1 cellular context compared by ENCODE assay signal in the genomic region with DNA sequence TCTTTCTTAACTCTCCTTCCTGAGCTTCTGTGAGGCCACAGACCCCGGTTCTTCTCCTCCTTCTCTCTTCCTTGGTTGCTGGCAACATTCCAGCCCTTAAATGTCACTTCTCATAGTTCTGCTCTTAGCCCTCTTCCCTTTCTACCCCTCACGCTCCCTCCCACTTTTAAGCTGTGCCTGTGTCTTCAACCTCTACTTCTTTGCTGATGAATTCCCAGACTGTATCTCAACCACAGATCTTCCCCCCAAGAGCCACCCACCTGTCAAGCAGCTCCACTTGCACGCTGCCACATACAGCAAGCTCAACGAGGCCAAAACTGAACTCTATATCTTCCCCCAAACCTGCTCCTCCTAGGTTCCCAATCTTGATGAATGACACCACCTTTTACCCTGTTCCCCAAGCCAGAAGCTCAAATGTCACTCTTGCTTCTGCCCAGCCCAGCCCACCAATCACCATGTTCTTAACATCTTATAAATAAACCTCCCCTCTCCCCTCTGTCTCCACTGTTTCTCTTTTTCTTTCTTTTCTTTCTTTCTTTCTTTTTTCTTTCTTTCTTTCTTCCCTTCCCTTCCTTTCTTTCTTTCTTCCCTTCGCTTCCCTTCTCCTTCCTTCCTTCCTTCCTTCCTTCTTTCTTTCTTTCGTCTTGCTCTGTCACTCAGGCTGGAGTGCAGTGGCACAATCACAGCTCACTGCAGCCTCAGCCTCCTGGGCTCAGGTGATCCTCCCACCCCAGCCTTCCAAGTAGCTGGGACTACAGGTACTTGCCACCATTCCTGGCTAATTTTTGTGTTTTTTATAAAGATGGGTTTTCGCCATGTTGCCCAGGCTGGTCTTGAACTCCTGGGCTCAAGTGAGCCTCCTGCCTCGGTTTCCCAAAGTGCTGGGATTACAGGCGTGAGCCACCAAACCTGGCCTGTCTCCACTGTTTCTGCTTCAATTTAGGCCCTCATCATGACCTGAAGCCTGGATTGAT.
TF ChIP-seq lines count a peak whose summit lies in the region.

No MANE protein-coding gene starts in this region.

TF ChIP-seq in K562, 482 proteins besides CTCF, POLR2A, EP300 and RAD21 (continued from another document and continues in another):
- peak; percentile 48; the same call in 1 of the 2 replicates for TF ChIP-seq MIER1 (IDR thresholded peaks at IDR 0.05; ENCODE audit: low read depth)
- TF ChIP-seq, protein P1, sequence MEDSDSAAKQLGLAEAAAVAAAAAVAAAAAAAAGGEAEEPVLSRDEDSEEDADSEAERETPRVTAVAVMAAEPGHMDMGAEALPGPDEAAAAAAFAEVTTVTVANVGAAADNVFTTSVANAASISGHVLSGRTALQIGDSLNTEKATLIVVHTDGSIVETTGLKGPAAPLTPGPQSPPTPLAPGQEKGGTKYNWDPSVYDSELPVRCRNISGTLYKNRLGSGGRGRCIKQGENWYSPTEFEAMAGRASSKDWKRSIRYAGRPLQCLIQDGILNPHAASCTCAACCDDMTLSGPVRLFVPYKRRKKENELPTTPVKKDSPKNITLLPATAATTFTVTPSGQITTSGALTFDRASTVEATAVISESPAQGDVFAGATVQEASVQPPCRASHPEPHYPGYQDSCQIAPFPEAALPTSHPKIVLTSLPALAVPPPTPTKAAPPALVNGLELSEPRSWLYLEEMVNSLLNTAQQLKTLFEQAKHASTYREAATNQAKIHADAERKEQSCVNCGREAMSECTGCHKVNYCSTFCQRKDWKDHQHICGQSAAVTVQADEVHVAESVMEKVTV (CRISPR knock-in tag; IDR thresholded peaks at IDR 0.05): no peak
- TF ChIP-seq CBX5 (IDR thresholded peaks at IDR 0.05; ENCODE audit: borderline replicate concordance, low read depth): no peak
- TF ChIP-seq GTF2A2 (tag; IDR thresholded peaks at IDR 0.05): no peak
- TF ChIP-seq KAT2B (IDR thresholded peaks at IDR 0.05; ENCODE audit: low read depth, low read length): no peak
- TF ChIP-seq NELFE (IDR thresholded peaks at IDR 0.05; ENCODE audit: insufficient read depth, insufficient read length): no peak
- no peak for TF ChIP-seq ZNF436 (CRISPR knock-in tag; IDR thresholded peaks at IDR 0.05)
- peak; percentile 74 for TF ChIP-seq EGR1 (conservative IDR thresholded peaks at IDR 0.05)
- no peak for TF ChIP-seq ZNF780A (CRISPR knock-in tag; IDR thresholded peaks at IDR 0.05)
- TF ChIP-seq STAG1 (CRISPR knock-in tag; IDR thresholded peaks at IDR 0.05; ENCODE audit: borderline replicate concordance): no peak
- peak; percentile 53 to 62 for TF ChIP-seq NRF1 (conservative IDR thresholded peaks at IDR 0.05 in 1 of 2, IDR thresholded peaks at IDR 0.05 in 1 of 2)
- TF ChIP-seq, protein P2, sequence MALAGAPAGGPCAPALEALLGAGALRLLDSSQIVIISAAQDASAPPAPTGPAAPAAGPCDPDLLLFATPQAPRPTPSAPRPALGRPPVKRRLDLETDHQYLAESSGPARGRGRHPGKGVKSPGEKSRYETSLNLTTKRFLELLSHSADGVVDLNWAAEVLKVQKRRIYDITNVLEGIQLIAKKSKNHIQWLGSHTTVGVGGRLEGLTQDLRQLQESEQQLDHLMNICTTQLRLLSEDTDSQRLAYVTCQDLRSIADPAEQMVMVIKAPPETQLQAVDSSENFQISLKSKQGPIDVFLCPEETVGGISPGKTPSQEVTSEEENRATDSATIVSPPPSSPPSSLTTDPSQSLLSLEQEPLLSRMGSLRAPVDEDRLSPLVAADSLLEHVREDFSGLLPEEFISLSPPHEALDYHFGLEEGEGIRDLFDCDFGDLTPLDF (CRISPR knock-in tag; IDR thresholded peaks at IDR 0.05): no peak
- TF ChIP-seq SREBF1 (IDR thresholded peaks at IDR 0.05; ENCODE audit: borderline replicate concordance, low read depth, low read length): no peak
- TF ChIP-seq, protein P3, sequence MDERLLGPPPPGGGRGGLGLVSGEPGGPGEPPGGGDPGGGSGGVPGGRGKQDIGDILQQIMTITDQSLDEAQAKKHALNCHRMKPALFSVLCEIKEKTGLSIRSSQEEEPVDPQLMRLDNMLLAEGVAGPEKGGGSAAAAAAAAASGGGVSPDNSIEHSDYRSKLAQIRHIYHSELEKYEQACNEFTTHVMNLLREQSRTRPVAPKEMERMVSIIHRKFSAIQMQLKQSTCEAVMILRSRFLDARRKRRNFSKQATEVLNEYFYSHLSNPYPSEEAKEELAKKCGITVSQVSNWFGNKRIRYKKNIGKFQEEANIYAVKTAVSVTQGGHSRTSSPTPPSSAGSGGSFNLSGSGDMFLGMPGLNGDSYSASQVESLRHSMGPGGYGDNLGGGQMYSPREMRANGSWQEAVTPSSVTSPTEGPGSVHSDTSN (CRISPR knock-in tag; IDR thresholded peaks at IDR 0.05; ENCODE audit: low read depth): no peak
- TF ChIP-seq, protein P3 (tag; conservative IDR thresholded peaks at IDR 0.05; ENCODE audit: low read depth): peak; percentile 90
- TF ChIP-seq, protein P4, sequence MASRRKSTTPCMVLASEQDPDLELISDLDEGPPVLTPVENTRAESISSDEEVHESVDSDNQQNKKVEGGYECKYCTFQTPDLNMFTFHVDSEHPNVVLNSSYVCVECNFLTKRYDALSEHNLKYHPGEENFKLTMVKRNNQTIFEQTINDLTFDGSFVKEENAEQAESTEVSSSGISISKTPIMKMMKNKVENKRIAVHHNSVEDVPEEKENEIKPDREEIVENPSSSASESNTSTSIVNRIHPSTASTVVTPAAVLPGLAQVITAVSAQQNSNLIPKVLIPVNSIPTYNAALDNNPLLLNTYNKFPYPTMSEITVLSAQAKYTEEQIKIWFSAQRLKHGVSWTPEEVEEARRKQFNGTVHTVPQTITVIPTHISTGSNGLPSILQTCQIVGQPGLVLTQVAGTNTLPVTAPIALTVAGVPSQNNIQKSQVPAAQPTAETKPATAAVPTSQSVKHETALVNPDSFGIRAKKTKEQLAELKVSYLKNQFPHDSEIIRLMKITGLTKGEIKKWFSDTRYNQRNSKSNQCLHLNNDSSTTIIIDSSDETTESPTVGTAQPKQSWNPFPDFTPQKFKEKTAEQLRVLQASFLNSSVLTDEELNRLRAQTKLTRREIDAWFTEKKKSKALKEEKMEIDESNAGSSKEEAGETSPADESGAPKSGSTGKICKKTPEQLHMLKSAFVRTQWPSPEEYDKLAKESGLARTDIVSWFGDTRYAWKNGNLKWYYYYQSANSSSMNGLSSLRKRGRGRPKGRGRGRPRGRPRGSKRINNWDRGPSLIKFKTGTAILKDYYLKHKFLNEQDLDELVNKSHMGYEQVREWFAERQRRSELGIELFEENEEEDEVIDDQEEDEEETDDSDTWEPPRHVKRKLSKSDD (conservative IDR thresholded peaks at IDR 0.05; ENCODE audit: low read length): no peak
- TF ChIP-seq ZNF146 (CRISPR knock-in tag; IDR thresholded peaks at IDR 0.05; ENCODE audit: unreplicated experiment): no peak
- no peak for TF ChIP-seq ELF2 (CRISPR knock-in tag; IDR thresholded peaks at IDR 0.05)
- TF ChIP-seq, protein P5, sequence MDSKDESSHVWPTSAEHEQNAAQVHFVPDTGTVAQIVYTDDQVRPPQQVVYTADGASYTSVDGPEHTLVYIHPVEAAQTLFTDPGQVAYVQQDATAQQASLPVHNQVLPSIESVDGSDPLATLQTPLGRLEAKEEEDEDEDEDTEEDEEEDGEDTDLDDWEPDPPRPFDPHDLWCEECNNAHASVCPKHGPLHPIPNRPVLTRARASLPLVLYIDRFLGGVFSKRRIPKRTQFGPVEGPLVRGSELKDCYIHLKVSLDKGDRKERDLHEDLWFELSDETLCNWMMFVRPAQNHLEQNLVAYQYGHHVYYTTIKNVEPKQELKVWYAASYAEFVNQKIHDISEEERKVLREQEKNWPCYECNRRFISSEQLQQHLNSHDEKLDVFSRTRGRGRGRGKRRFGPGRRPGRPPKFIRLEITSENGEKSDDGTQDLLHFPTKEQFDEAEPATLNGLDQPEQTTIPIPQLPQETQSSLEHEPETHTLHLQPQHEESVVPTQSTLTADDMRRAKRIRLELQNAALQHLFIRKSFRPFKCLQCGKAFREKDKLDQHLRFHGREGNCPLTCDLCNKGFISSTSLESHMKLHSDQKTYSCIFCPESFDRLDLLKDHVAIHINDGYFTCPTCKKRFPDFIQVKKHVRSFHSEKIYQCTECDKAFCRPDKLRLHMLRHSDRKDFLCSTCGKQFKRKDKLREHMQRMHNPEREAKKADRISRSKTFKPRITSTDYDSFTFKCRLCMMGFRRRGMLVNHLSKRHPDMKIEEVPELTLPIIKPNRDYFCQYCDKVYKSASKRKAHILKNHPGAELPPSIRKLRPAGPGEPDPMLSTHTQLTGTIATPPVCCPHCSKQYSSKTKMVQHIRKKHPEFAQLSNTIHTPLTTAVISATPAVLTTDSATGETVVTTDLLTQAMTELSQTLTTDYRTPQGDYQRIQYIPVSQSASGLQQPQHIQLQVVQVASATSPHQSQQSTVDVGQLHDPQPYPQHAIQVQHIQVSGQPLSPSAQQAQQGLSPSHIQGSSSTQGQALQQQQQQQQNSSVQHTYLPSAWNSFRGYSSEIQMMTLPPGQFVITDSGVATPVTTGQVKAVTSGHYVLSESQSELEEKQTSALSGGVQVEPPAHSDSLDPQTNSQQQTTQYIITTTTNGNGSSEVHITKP (IDR thresholded peaks at IDR 0.05; ENCODE audit: partially characterized antibody): peak; percentile 66
- peak; percentile 57; the same call in 1 of the 2 replicates for TF ChIP-seq PTRF (tag; IDR thresholded peaks at IDR 0.05)
- peak; percentile 54 for TF ChIP-seq CXXC5 (CRISPR knock-in tag; IDR thresholded peaks at IDR 0.05)
- TF ChIP-seq PRMT5 (CRISPR knock-in tag; IDR thresholded peaks at IDR 0.05): no peak
- TF ChIP-seq NR2F6 (CRISPR knock-in tag; IDR thresholded peaks at IDR 0.05): no peak
- no peak for TF ChIP-seq TAF1 (IDR thresholded peaks at IDR 0.05; ENCODE audit: control insufficient read depth, extremely low read depth, insufficient read depth, low read length, severe bottlenecking)
- TF ChIP-seq, protein P6, sequence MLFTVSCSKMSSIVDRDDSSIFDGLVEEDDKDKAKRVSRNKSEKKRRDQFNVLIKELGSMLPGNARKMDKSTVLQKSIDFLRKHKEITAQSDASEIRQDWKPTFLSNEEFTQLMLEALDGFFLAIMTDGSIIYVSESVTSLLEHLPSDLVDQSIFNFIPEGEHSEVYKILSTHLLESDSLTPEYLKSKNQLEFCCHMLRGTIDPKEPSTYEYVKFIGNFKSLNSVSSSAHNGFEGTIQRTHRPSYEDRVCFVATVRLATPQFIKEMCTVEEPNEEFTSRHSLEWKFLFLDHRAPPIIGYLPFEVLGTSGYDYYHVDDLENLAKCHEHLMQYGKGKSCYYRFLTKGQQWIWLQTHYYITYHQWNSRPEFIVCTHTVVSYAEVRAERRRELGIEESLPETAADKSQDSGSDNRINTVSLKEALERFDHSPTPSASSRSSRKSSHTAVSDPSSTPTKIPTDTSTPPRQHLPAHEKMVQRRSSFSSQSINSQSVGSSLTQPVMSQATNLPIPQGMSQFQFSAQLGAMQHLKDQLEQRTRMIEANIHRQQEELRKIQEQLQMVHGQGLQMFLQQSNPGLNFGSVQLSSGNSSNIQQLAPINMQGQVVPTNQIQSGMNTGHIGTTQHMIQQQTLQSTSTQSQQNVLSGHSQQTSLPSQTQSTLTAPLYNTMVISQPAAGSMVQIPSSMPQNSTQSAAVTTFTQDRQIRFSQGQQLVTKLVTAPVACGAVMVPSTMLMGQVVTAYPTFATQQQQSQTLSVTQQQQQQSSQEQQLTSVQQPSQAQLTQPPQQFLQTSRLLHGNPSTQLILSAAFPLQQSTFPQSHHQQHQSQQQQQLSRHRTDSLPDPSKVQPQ (CRISPR knock-in tag; IDR thresholded peaks at IDR 0.05; ENCODE audit: borderline replicate concordance): no peak
- no peak for TF ChIP-seq PTBP1 (IDR thresholded peaks at IDR 0.05; ENCODE audit: low read depth, low read length)
- TF ChIP-seq, protein P7, sequence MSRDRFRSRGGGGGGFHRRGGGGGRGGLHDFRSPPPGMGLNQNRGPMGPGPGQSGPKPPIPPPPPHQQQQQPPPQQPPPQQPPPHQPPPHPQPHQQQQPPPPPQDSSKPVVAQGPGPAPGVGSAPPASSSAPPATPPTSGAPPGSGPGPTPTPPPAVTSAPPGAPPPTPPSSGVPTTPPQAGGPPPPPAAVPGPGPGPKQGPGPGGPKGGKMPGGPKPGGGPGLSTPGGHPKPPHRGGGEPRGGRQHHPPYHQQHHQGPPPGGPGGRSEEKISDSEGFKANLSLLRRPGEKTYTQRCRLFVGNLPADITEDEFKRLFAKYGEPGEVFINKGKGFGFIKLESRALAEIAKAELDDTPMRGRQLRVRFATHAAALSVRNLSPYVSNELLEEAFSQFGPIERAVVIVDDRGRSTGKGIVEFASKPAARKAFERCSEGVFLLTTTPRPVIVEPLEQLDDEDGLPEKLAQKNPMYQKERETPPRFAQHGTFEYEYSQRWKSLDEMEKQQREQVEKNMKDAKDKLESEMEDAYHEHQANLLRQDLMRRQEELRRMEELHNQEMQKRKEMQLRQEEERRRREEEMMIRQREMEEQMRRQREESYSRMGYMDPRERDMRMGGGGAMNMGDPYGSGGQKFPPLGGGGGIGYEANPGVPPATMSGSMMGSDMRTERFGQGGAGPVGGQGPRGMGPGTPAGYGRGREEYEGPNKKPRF (IDR thresholded peaks at IDR 0.05; ENCODE audit: low read depth, low read length): no peak
- no peak for TF ChIP-seq ZNF77 (CRISPR knock-in tag; IDR thresholded peaks at IDR 0.05)
- TF ChIP-seq ZSCAN29 (IDR thresholded peaks at IDR 0.05): no peak
- 0 out of 2 replicates have a peak, but pooled peaks have one; percentile 1 for TF ChIP-seq ZNF445 (CRISPR knock-in tag; IDR thresholded peaks at IDR 0.05; ENCODE audit: low read depth)
- no peak for TF ChIP-seq ZNF212 (CRISPR knock-in tag; IDR thresholded peaks at IDR 0.05)
- TF ChIP-seq E2F3 (CRISPR knock-in tag; IDR thresholded peaks at IDR 0.05): no peak
- peak; percentile 89 for TF ChIP-seq RNF2 (IDR thresholded peaks at IDR 0.05)
- no peak for TF ChIP-seq ZNF184 (CRISPR knock-in tag; IDR thresholded peaks at IDR 0.05)
- no peak for TF ChIP-seq PCBP1 (IDR thresholded peaks at IDR 0.05; ENCODE audit: low read depth, low read length, poor library complexity, severe bottlenecking)
- TF ChIP-seq ZNF589 (CRISPR knock-in tag; IDR thresholded peaks at IDR 0.05; ENCODE audit: low read depth): peak; percentile 22; the same call in 1 of the 2 replicates
- no peak for TF ChIP-seq SAP30 (IDR thresholded peaks at IDR 0.05; ENCODE audit: borderline replicate concordance, insufficient read depth, low read depth, low read length, poor library complexity, severe bottlenecking)
- TF ChIP-seq ARHGAP35 (IDR thresholded peaks at IDR 0.05; ENCODE audit: partially characterized antibody): peak; percentile 80
- TF ChIP-seq KDM5B (IDR thresholded peaks at IDR 0.05; ENCODE audit: insufficient replicate concordance, low read depth, low read length): no peak
- no peak for TF ChIP-seq ADNP (tag; IDR thresholded peaks at IDR 0.05)
